Comparison of ENCODE assay signal across 1 cellular context in the genomic region with DNA sequence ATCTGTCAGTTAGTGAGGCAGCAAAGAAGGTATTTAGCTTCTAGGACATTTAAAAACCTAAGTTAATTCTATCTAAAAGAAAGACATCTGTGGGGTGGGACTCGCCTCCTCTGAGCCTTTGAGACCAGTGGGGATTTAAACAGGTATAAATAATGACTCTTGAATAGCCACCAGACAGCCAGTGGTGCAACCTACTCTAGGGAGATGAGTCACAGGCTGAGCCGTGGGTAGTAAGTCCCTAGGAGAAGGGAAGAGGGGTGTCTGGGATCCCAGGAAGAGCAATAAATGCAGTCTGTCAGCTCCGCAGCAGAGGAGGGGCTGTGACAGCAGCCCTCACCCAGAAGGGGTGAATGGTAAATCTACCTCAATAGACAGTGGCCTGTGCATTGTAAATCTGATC.
TF ChIP-seq lines count a peak whose summit lies in the region.

No MANE protein-coding gene starts in this region.

TF ChIP-seq in GM23338, 12 proteins besides CTCF, POLR2A, EP300 and RAD21 (continued from another document):
- TF ChIP-seq POLR2AphosphoS5 (IDR thresholded peaks at IDR 0.05; ENCODE audit: low read depth) (no peak), JUNB (IDR thresholded peaks at IDR 0.05; ENCODE audit: unreplicated experiment) (no peak)
